1 cellular context compared by ENCODE assay signal in genomic region chr17:48025904-48026502, GRCh38.
TF ChIP-seq lines count a peak whose summit lies in the region.

No MANE protein-coding gene starts in this region.

TF ChIP-seq in HepG2, 621 proteins besides CTCF, POLR2A, EP300 and RAD21:
- TF ChIP-seq CCDC6 (CRISPR knock-in tag; IDR thresholded peaks at IDR 0.05) (0 out of 2 replicates have a peak, but pooled peaks have one; percentile 1), NFYB (CRISPR knock-in tag; IDR thresholded peaks at IDR 0.05) (no peak), RFXAP (CRISPR knock-in tag; IDR thresholded peaks at IDR 0.05; ENCODE audit: borderline replicate concordance) (no peak), ATF7-NPFF (CRISPR knock-in tag; IDR thresholded peaks at IDR 0.05; ENCODE audit: low read depth) (peak; percentile 21; the same call in 1 of the 2 replicates), CAMTA2 (CRISPR knock-in tag; IDR thresholded peaks at IDR 0.05; ENCODE audit: borderline replicate concordance) (peak; percentile 32; the same call in 1 of the 2 replicates), ZNF564 (CRISPR knock-in tag; IDR thresholded peaks at IDR 0.05) (no peak), ZSCAN20 (CRISPR knock-in tag; IDR thresholded peaks at IDR 0.05; ENCODE audit: borderline replicate concordance) (no peak), HIVEP1 (CRISPR knock-in tag; IDR thresholded peaks at IDR 0.05) (peak; percentile 44; the same call in 1 of the 2 replicates), ZNF235 (CRISPR knock-in tag; IDR thresholded peaks at IDR 0.05; ENCODE audit: borderline replicate concordance) (peak; percentile 73; the same call in 1 of the 2 replicates), ZNF788 (CRISPR knock-in tag; IDR thresholded peaks at IDR 0.05; ENCODE audit: borderline replicate concordance) (no peak), ZNF780A (CRISPR knock-in tag; IDR thresholded peaks at IDR 0.05) (no peak), ZNF710 (CRISPR knock-in tag; IDR thresholded peaks at IDR 0.05; ENCODE audit: borderline replicate concordance) (0 out of 2 replicates have a peak, but pooled peaks have one; percentile 44), ZNF556 (CRISPR knock-in tag; IDR thresholded peaks at IDR 0.05; ENCODE audit: borderline replicate concordance) (no peak)
- TF ChIP-seq, protein P1, sequence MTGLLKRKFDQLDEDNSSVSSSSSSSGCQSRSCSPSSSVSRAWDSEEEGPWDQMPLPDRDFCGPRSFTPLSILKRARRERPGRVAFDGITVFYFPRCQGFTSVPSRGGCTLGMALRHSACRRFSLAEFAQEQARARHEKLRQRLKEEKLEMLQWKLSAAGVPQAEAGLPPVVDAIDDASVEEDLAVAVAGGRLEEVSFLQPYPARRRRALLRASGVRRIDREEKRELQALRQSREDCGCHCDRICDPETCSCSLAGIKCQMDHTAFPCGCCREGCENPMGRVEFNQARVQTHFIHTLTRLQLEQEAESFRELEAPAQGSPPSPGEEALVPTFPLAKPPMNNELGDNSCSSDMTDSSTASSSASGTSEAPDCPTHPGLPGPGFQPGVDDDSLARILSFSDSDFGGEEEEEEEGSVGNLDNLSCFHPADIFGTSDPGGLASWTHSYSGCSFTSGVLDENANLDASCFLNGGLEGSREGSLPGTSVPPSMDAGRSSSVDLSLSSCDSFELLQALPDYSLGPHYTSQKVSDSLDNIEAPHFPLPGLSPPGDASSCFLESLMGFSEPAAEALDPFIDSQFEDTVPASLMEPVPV (CRISPR knock-in tag; IDR thresholded peaks at IDR 0.05) = 0 out of 2 replicates have a peak, but pooled peaks have one; percentile 17
